ENCODE assay signal across 8 cellular contexts in the genomic region with DNA sequence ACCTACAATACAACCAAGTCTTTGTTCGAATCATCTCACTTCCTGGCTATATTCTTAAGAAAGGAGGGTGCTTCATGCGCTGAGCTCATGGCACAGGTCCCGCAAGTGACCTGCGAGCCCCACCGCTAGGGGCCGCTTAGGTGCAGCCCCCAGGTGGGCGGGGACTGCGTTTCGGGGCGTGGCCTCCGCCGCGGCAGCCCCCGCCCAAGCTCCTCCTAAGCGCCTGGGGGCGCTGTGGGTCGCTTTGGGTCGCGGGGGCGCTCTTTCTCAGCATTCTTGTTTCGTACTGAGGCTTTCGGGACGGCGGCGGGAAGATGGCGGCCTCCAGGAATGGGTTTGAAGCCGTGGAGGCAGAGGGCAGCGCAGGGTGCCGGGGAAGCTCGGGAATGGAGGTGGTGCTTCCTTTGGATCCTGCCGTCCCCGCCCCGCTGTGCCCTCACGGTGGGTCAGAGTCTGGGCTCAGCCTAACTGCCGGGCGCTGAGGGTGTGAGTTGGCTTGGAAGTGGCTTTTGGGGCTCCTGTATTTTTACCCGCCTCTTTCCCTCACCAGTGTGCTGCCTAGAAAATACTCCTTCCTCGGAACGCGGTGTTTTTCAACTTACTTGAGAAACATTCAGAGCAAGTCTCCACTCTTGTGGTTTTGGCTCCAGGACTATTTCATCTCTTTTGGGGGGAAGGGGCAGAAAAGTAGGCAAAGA.
DNase-seq lines count a peak whose midpoint lies in the region; ATAC-seq and TF ChIP-seq lines count a peak whose summit lies in the region.

A gene with protein sequence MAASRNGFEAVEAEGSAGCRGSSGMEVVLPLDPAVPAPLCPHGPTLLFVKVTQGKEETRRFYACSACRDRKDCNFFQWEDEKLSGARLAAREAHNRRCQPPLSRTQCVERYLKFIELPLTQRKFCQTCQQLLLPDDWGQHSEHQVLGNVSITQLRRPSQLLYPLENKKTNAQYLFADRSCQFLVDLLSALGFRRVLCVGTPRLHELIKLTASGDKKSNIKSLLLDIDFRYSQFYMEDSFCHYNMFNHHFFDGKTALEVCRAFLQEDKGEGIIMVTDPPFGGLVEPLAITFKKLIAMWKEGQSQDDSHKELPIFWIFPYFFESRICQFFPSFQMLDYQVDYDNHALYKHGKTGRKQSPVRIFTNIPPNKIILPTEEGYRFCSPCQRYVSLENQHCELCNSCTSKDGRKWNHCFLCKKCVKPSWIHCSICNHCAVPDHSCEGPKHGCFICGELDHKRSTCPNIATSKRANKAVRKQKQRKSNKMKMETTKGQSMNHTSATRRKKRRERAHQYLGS (plus strand): TSS at position 279 of the 698 bp plus-strand sequence. CDS start 36 bp downstream, at position 315.

- peaks cover 21% of the 10 kb centered on the region for H3K36me3 Mint-ChIP-seq in nephron progenitor cell (ENCODE audit: low read depth)

- H3K4me3 ChIP-seq in fibroblast of pulmonary artery (replicated peaks; ENCODE audit: low read depth, low read length) = peak within 1 kb of the TSS; percentile 95

- H3K9me3 Mint-ChIP-seq in nephron progenitor cell = peaks cover 4% of the 10 kb centered on the region
- no peaks in the 10 kb centered on the region for H3K9me3 Mint-ChIP-seq in stimulated activated naive CD8-positive, alpha-beta T cell treated with anti-CD3 and anti-CD28 coated beads, Interleukin-15, amount 100 ng/mL, for 72 hours

- peak within 1 kb of the TSS; percentile 99 for H3K27ac Mint-ChIP-seq in nephron progenitor cell
- H3K27ac Mint-ChIP-seq in stimulated activated naive CD8-positive, alpha-beta T cell treated with anti-CD3 and anti-CD28 coated beads, Interleukin-15, amount 100 ng/mL, for 72 hours = peak within 1 kb of the TSS; percentile 99

- H3K4me1 Mint-ChIP-seq in nephron progenitor cell = peaks cover 15% of the 10 kb centered on the region
- peaks cover 33% of the 10 kb centered on the region for H3K4me1 Mint-ChIP-seq in stimulated activated naive CD8-positive, alpha-beta T cell treated with anti-CD3 and anti-CD28 coated beads, Interleukin-15, amount 100 ng/mL, for 72 hours

- TF ChIP-seq CTCF in LNCAP (IDR thresholded peaks at IDR 0.05) (peak; percentile 100), fibroblast of pulmonary artery (IDR thresholded peaks at IDR 0.05; ENCODE audit: low read length, missing control alignments) (peak; percentile 91), nephron progenitor cell (IDR thresholded peaks at IDR 0.05) (peak; percentile 99)

- H3K27me3 Mint-ChIP-seq in nephron progenitor cell (ENCODE audit: low read depth, poor library complexity) = peaks cover 10% of the 10 kb centered on the region
- H3K27me3 Mint-ChIP-seq in stimulated activated naive CD8-positive, alpha-beta T cell treated with anti-CD3 and anti-CD28 coated beads, Interleukin-15, amount 100 ng/mL, for 72 hours = peaks cover 11% of the 10 kb centered on the region

- DNase-seq in ELR (ENCODE audit: low read depth) (peak; percentile 89), GOT3 (lab: John Stamatoyannopoulos, UW) (peak; percentile 57), RPMI8226 (peak; percentile 86), fibroblast of pulmonary artery (ENCODE audit: low read depth) (peak; percentile 94), nephron progenitor cell (peak; percentile 89)
- DNase-seq in activated T-helper 1 cell treated with anti-CD3 and anti-CD28 coated beads, Interleukin-2, amount 50 U/mL, for 16 hours (ENCODE audit: low read depth in 1 of 2, low spot score in 1 of 2) = peak; percentile 79 to 90
- peak; percentile 90 to 91 for DNase-seq in stimulated activated naive CD8-positive, alpha-beta T cell treated with anti-CD3 and anti-CD28 coated beads, Interleukin-15, amount 100 ng/mL, for 72 hours

- ATAC-seq in stimulated activated naive CD8-positive, alpha-beta T cell treated with anti-CD3 and anti-CD28 coated beads, Interleukin-15, amount 100 ng/mL, for 72 hours = peak; percentile 96

- H3K4me3 Mint-ChIP-seq in nephron progenitor cell = peak within 1 kb of the TSS; percentile 98
- H3K4me3 Mint-ChIP-seq in stimulated activated naive CD8-positive, alpha-beta T cell treated with anti-CD3 and anti-CD28 coated beads, Interleukin-15, amount 100 ng/mL, for 72 hours = peak within 1 kb of the TSS; percentile 100

Comparison
In these comparisons a context has a peak if more than half of its experiments do, and no peak if none do; other contexts are left out.
1. Peak in every context shown above with its lines: DNase-seq, ATAC-seq and H3K4me3 ChIP-seq.